10 cellular contexts compared by ENCODE assay signal in genomic region chr7:11726251-11727155, GRCh38.
A peak's percentile ranks its signal among the peaks of the same experiment; 100 is the strongest.
DNase-seq lines count a peak whose midpoint lies in the region; TF ChIP-seq lines count a peak whose summit lies in the region.
"Had no signal": no experiment of that assay in that cellular context is flagged by ENCODE, and none has a peak within 500 bp of the region (broad histone marks: within the 10 kb centered on the region; RNA-seq: fewer than 3 reads in every experiment).

No MANE protein-coding gene starts in this region.

- intact Hi-C loops in spleen (cut with DNase I; ENCODE audit: low total_unique reads), result no loop called here
- intact Hi-C loops in vagina (cut with DNase I), result no loop called here

- no peak for TF ChIP-seq CTCF in fibroblast of the aortic adventitia (IDR thresholded peaks at IDR 0.05; ENCODE audit: insufficient read depth, low read length)
- no peak for TF ChIP-seq CTCF in spleen (IDR thresholded peaks at IDR 0.05 in 8 of 11, conservative IDR thresholded peaks at IDR 0.05 in 3 of 11)
- no peak for TF ChIP-seq CTCF in vagina (IDR thresholded peaks at IDR 0.05)
- TF ChIP-seq CTCF in GM13977 (IDR thresholded peaks at IDR 0.05; ENCODE audit: extremely low read depth, insufficient read depth, missing control alignments), result no peak

- 79 to 89% (median 87%) methylated on average over 12 of the region's 12 CpGs for WGBS in spleen, 5 donors

- no peak overlapping the region for H3K4me3 ChIP-seq in fibroblast of the aortic adventitia (ENCODE audit: low read depth, low read length)
- H3K4me3 ChIP-seq in spleen, result no peak overlapping the region
- no peak overlapping the region for H3K4me3 ChIP-seq in vagina
- H3K4me3 ChIP-seq: Peyer's patch had no signal

- DNase-seq in GM04504 (ENCODE audit: low read depth) (peak; percentile 80), RKO (ENCODE audit: low spot score) (peak; percentile 35), fibroblast of the aortic adventitia (ENCODE audit: low read depth) (peak; percentile 91), retina (peak; percentile 39), spleen (no peak), vagina (ENCODE audit: extremely low spot score in 2 of 2) (no peak), GM13977 (ENCODE audit: low spot score) (no peak), OCI-M1 (lab: John Stamatoyannopoulos, UW) (no peak)
- DNase-seq: naive B cell, Peyer's patch had no signal

- no peaks in the 10 kb centered on the region for H3K4me1 ChIP-seq in spleen
- peaks cover 12% of the 10 kb centered on the region for H3K4me1 ChIP-seq in vagina
- H3K4me1 ChIP-seq: Peyer's patch had no signal

- H3K9me3 ChIP-seq in spleen (no peaks in the 10 kb centered on the region), vagina (no peaks in the 10 kb centered on the region)
- H3K9me3 ChIP-seq: Peyer's patch had no signal

- in situ Hi-C loops in GM13977 (cut with MboI; ENCODE audit: low pct_unique_long_range_greater_than_20kb, low sequenced_read_pairs, unreplicated experiment), result no loop called here

- TF ChIP-seq POLR2A in spleen (IDR thresholded peaks at IDR 0.05), result no peak
- no peak for TF ChIP-seq POLR2A in vagina (IDR thresholded peaks at IDR 0.05)

- H3K36me3 ChIP-seq in spleen (no peaks in the 10 kb centered on the region), vagina (no peaks in the 10 kb centered on the region)
- H3K36me3 ChIP-seq: Peyer's patch had no signal

- no peak overlapping the region for H3K27ac ChIP-seq in spleen
- H3K27ac ChIP-seq in vagina, result no peak overlapping the region
- H3K27ac ChIP-seq: Peyer's patch had no signal

- H3K27me3 ChIP-seq in spleen (replicated peaks in 1 of 7), result no peaks in the 10 kb centered on the region
- no peaks in the 10 kb centered on the region for H3K27me3 ChIP-seq in vagina
- H3K27me3 ChIP-seq: Peyer's patch had no signal

Comparison
In these comparisons a context has a peak if more than half of its experiments do, and no peak if none do; other contexts are left out.
1. DNase-seq: peak in GM04504 (single experiment), RKO (single experiment), fibroblast of the aortic adventitia (single experiment) and retina (single experiment); none in spleen (single experiment), vagina (0 of 2), GM13977 (single experiment) and OCI-M1 (single experiment).